ENCODE assay signal across 1 cellular context in genomic region chr20:23193985-23194384, GRCh38.
A peak's percentile ranks its signal among the peaks of the same experiment; 100 is the strongest.
TF ChIP-seq lines count a peak whose summit lies in the region.

No MANE protein-coding gene starts in this region.

TF ChIP-seq in K562, 482 proteins besides CTCF, POLR2A, EP300 and RAD21 (continued from another document and continues in another):
- TF ChIP-seq THAP12 (CRISPR knock-in tag; IDR thresholded peaks at IDR 0.05) (no peak), PCBP1 (IDR thresholded peaks at IDR 0.05; ENCODE audit: low read depth, low read length, poor library complexity, severe bottlenecking) (no peak), MYBL2 (IDR thresholded peaks at IDR 0.05; ENCODE audit: low read depth) (peak; percentile 44; the same call in 1 of the 2 replicates), MYBL2 (CRISPR knock-in tag; IDR thresholded peaks at IDR 0.05; ENCODE audit: borderline replicate concordance) (no peak), ZSCAN32 (CRISPR knock-in tag; IDR thresholded peaks at IDR 0.05) (no peak), JUNB (CRISPR knock-in tag; conservative IDR thresholded peaks at IDR 0.05) (no peak), ZHX1 (conservative IDR thresholded peaks at IDR 0.05; ENCODE audit: low read length) (no peak), ZNF431 (CRISPR knock-in tag; IDR thresholded peaks at IDR 0.05) (no peak), ATF3 (IDR thresholded peaks at IDR 0.05) (peak; percentile 89), ATF3 (CRISPR knock-in tag; conservative IDR thresholded peaks at IDR 0.05) (no peak), POLR3G (IDR thresholded peaks at IDR 0.05; ENCODE audit: extremely low read depth, insufficient read length, insufficient replicate concordance) (no peak), POU5F1 (IDR thresholded peaks at IDR 0.05; ENCODE audit: borderline replicate concordance, low read depth, low read length, partially characterized antibody) (no peak), COPS2 (conservative IDR thresholded peaks at IDR 0.05) (no peak), ELF4 (CRISPR knock-in tag; IDR thresholded peaks at IDR 0.05) (no peak), ZNF695 (CRISPR knock-in tag; IDR thresholded peaks at IDR 0.05) (no peak), CC2D1A (IDR thresholded peaks at IDR 0.05) (peak; percentile 68; the same call in 1 of the 2 replicates), SMAD4 (CRISPR knock-in tag; conservative IDR thresholded peaks at IDR 0.05) (no peak), POLR2H (tag; IDR thresholded peaks at IDR 0.05; ENCODE audit: low read depth) (0 out of 2 replicates have a peak, but pooled peaks have one; percentile 19), ADNP (tag; IDR thresholded peaks at IDR 0.05) (no peak), ZNF224 (CRISPR knock-in tag; IDR thresholded peaks at IDR 0.05) (no peak), HLTF (IDR thresholded peaks at IDR 0.05) (no peak), ESRRB (CRISPR knock-in tag; IDR thresholded peaks at IDR 0.05; ENCODE audit: borderline replicate concordance) (no peak), NCOA1 (IDR thresholded peaks at IDR 0.05; ENCODE audit: low read depth) (no peak), BHLHE40 (IDR thresholded peaks at IDR 0.05; ENCODE audit: low read length) (no peak), ZNF175 (CRISPR knock-in tag; IDR thresholded peaks at IDR 0.05; ENCODE audit: low read depth) (no peak; the same call in 1 of the 2 replicates), CEBPG (CRISPR knock-in tag; IDR thresholded peaks at IDR 0.05) (no peak), CEBPG (tag; conservative IDR thresholded peaks at IDR 0.05 in 1 of 2, IDR thresholded peaks at IDR 0.05 in 1 of 2) (peak in 1 of 2 experiments; percentile 76; a peak in 2 of 4 replicates), THRB (CRISPR knock-in tag; conservative IDR thresholded peaks at IDR 0.05) (no peak), ZEB2 (IDR thresholded peaks at IDR 0.05) (no peak), SRSF7 (optimal IDR thresholded peaks at IDR 0.05; ENCODE audit: low read depth, low read length) (no peak), PHTF2 (CRISPR knock-in tag; IDR thresholded peaks at IDR 0.05) (no peak), CREM (IDR thresholded peaks at IDR 0.05; ENCODE audit: low read depth) (peak; percentile 93), ZFX (CRISPR knock-in tag; IDR thresholded peaks at IDR 0.05) (no peak), RNF2 (IDR thresholded peaks at IDR 0.05) (no peak), ZNF77 (CRISPR knock-in tag; IDR thresholded peaks at IDR 0.05) (no peak), MTA1 (IDR thresholded peaks at IDR 0.05; ENCODE audit: borderline replicate concordance) (peak; percentile 94), PTRF (tag; IDR thresholded peaks at IDR 0.05) (no peak), ZNF57 (CRISPR knock-in tag; IDR thresholded peaks at IDR 0.05) (no peak), GATAD2B (IDR thresholded peaks at IDR 0.05; ENCODE audit: borderline replicate concordance) (no peak), NELFE (IDR thresholded peaks at IDR 0.05; ENCODE audit: insufficient read depth, insufficient read length) (no peak), PHF21A (IDR thresholded peaks at IDR 0.05; ENCODE audit: borderline replicate concordance, low read depth) (no peak), FOXK2 (conservative IDR thresholded peaks at IDR 0.05 in 1 of 2, IDR thresholded peaks at IDR 0.05 in 1 of 2; ENCODE audit: low read depth in 2 of 2) (peak; percentile 83 to 84), FOSL1 (tag; conservative IDR thresholded peaks at IDR 0.05) (no peak), ZNF263 (CRISPR knock-in tag; IDR thresholded peaks at IDR 0.05; ENCODE audit: borderline replicate concordance) (no peak)
- TF ChIP-seq, protein P1, sequence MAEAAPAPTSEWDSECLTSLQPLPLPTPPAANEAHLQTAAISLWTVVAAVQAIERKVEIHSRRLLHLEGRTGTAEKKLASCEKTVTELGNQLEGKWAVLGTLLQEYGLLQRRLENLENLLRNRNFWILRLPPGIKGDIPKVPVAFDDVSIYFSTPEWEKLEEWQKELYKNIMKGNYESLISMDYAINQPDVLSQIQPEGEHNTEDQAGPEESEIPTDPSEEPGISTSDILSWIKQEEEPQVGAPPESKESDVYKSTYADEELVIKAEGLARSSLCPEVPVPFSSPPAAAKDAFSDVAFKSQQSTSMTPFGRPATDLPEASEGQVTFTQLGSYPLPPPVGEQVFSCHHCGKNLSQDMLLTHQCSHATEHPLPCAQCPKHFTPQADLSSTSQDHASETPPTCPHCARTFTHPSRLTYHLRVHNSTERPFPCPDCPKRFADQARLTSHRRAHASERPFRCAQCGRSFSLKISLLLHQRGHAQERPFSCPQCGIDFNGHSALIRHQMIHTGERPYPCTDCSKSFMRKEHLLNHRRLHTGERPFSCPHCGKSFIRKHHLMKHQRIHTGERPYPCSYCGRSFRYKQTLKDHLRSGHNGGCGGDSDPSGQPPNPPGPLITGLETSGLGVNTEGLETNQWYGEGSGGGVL (CRISPR knock-in tag; IDR thresholded peaks at IDR 0.05), result no peak
- TF ChIP-seq, protein P2, sequence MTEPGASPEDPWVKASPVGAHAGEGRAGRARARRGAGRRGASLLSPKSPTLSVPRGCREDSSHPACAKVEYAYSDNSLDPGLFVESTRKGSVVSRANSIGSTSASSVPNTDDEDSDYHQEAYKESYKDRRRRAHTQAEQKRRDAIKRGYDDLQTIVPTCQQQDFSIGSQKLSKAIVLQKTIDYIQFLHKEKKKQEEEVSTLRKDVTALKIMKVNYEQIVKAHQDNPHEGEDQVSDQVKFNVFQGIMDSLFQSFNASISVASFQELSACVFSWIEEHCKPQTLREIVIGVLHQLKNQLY (CRISPR knock-in tag; conservative IDR thresholded peaks at IDR 0.05), result no peak
- TF ChIP-seq, protein P3, sequence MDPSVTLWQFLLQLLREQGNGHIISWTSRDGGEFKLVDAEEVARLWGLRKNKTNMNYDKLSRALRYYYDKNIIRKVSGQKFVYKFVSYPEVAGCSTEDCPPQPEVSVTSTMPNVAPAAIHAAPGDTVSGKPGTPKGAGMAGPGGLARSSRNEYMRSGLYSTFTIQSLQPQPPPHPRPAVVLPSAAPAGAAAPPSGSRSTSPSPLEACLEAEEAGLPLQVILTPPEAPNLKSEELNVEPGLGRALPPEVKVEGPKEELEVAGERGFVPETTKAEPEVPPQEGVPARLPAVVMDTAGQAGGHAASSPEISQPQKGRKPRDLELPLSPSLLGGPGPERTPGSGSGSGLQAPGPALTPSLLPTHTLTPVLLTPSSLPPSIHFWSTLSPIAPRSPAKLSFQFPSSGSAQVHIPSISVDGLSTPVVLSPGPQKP (CRISPR knock-in tag; IDR thresholded peaks at IDR 0.05), result no peak
- TF ChIP-seq, protein P4, sequence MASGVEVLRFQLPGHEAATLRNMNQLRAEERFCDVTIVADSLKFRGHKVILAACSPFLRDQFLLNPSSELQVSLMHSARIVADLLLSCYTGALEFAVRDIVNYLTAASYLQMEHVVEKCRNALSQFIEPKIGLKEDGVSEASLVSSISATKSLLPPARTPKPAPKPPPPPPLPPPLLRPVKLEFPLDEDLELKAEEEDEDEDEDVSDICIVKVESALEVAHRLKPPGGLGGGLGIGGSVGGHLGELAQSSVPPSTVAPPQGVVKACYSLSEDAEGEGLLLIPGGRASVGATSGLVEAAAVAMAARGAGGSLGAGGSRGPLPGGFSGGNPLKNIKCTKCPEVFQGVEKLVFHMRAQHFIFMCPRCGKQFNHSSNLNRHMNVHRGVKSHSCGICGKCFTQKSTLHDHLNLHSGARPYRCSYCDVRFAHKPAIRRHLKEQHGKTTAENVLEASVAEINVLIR (CRISPR knock-in tag; IDR thresholded peaks at IDR 0.05), result peak; percentile 60
- TF ChIP-seq, protein P5, sequence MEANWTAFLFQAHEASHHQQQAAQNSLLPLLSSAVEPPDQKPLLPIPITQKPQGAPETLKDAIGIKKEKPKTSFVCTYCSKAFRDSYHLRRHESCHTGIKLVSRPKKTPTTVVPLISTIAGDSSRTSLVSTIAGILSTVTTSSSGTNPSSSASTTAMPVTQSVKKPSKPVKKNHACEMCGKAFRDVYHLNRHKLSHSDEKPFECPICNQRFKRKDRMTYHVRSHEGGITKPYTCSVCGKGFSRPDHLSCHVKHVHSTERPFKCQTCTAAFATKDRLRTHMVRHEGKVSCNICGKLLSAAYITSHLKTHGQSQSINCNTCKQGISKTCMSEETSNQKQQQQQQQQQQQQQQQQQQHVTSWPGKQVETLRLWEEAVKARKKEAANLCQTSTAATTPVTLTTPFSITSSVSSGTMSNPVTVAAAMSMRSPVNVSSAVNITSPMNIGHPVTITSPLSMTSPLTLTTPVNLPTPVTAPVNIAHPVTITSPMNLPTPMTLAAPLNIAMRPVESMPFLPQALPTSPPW (CRISPR knock-in tag; IDR thresholded peaks at IDR 0.05), result peak; percentile 25; the same call in 1 of the 2 replicates
- TF ChIP-seq, protein P6, sequence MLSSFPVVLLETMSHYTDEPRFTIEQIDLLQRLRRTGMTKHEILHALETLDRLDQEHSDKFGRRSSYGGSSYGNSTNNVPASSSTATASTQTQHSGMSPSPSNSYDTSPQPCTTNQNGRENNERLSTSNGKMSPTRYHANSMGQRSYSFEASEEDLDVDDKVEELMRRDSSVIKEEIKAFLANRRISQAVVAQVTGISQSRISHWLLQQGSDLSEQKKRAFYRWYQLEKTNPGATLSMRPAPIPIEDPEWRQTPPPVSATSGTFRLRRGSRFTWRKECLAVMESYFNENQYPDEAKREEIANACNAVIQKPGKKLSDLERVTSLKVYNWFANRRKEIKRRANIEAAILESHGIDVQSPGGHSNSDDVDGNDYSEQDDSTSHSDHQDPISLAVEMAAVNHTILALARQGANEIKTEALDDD (IDR thresholded peaks at IDR 0.05), result no peak
- TF ChIP-seq, protein P7, sequence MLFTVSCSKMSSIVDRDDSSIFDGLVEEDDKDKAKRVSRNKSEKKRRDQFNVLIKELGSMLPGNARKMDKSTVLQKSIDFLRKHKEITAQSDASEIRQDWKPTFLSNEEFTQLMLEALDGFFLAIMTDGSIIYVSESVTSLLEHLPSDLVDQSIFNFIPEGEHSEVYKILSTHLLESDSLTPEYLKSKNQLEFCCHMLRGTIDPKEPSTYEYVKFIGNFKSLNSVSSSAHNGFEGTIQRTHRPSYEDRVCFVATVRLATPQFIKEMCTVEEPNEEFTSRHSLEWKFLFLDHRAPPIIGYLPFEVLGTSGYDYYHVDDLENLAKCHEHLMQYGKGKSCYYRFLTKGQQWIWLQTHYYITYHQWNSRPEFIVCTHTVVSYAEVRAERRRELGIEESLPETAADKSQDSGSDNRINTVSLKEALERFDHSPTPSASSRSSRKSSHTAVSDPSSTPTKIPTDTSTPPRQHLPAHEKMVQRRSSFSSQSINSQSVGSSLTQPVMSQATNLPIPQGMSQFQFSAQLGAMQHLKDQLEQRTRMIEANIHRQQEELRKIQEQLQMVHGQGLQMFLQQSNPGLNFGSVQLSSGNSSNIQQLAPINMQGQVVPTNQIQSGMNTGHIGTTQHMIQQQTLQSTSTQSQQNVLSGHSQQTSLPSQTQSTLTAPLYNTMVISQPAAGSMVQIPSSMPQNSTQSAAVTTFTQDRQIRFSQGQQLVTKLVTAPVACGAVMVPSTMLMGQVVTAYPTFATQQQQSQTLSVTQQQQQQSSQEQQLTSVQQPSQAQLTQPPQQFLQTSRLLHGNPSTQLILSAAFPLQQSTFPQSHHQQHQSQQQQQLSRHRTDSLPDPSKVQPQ (CRISPR knock-in tag; IDR thresholded peaks at IDR 0.05; ENCODE audit: borderline replicate concordance), result no peak
- TF ChIP-seq, protein P8, sequence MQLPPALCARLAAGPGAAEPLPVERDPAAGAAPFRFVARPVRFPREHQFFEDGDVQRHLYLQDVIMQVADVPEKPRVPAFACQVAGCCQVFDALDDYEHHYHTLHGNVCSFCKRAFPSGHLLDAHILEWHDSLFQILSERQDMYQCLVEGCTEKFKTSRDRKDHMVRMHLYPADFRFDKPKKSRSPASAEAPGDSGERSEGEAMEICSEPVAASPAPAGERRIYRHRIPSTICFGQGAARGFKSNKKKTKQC (CRISPR knock-in tag; IDR thresholded peaks at IDR 0.05), result no peak
